ENCODE assay signal across 1 cellular context in the genomic region with DNA sequence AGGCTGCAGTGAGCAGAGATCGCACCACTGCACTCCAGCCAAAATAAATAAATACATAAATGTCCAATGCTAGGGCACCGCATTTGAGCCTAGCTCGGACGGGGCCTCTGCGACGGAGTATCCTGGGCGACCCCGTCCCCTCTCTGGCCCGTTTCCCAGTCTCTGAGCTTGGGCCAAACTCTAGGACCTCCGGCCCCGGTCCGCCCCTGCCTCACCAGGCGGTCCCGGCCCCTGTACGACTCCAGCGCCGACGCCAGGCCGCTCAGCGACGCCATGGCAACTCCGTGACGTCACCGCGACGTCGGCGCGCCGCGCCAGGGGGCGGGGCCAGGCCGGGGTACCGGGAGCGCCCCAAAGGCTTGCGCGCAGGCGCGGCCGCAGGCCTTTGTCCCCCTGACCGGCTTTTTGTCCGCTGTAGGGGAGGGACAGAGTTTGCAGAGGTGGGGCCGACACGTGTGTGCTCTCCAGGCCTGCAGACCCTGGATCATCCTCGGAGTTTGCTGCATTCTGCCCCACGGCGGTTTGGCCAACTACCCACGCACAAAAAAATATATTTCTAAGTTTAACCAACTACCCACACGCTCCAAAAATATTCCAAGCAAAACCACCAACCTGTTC.
TF ChIP-seq lines count a peak whose summit lies in the region.

PEX11G (minus strand) TSS at position 300 of the 618 bp plus-strand sequence; CDS start at position 275, 25 bp downstream.

TF ChIP-seq in HEK293, 187 proteins besides CTCF, POLR2A, EP300 and RAD21 (continued from another document and continues in another):
- peak; percentile 49 for TF ChIP-seq PATZ1 (tag by site-specific recombination; IDR thresholded peaks at IDR 0.05)
- peak; percentile 46; the same call in 1 of the 2 replicates for TF ChIP-seq ZIC2 (tag by site-specific recombination; IDR thresholded peaks at IDR 0.05)
- TF ChIP-seq ZNF155 (tag by site-specific recombination; IDR thresholded peaks at IDR 0.05), result no peak
- TF ChIP-seq EGR2 (tag by site-specific recombination; IDR thresholded peaks at IDR 0.05; ENCODE audit: low read depth), result peak; percentile 23; the same call in 1 of the 2 replicates
- peak; percentile 40 for TF ChIP-seq KLF1 (tag by site-specific recombination; IDR thresholded peaks at IDR 0.05)
- peak; percentile 82 for TF ChIP-seq ZBTB6 (tag by site-specific recombination; IDR thresholded peaks at IDR 0.05)
- no peak for TF ChIP-seq ZNF354C (tag by site-specific recombination; IDR thresholded peaks at IDR 0.05; ENCODE audit: borderline replicate concordance, low read depth)
- TF ChIP-seq ATF2 (tag by site-specific recombination; IDR thresholded peaks at IDR 0.05; ENCODE audit: low read depth), result peak; percentile 96
- no peak for TF ChIP-seq ZNF544 (tag by site-specific recombination; IDR thresholded peaks at IDR 0.05)
- no peak for TF ChIP-seq ZNF138 (tag by site-specific recombination; IDR thresholded peaks at IDR 0.05; ENCODE audit: borderline replicate concordance)
- TF ChIP-seq, protein P1, sequence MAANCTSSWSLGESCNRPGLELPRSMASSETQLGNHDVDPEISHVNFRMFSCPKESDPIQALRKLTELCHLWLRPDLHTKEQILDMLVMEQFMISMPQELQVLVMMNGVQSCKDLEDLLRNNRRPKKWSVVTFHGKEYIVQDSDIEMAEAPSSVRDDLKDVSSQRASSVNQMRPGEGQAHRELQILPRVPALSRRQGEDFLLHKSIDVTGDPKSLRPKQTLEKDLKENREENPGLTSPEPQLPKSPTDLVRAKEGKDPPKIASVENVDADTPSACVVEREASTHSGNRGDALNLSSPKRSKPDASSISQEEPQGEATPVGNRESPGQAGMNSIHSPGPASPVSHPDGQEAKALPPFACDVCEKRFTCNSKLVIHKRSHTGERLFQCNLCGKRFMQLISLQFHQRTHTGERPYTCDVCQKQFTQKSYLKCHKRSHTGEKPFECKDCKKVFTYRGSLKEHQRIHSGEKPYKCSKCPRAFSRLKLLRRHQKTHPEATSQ (tag by site-specific recombination; IDR thresholded peaks at IDR 0.05), result no peak
- TF ChIP-seq ZNF658 (tag by site-specific recombination; IDR thresholded peaks at IDR 0.05), result no peak
- peak; percentile 46; the same call in 1 of the 2 replicates for TF ChIP-seq KLF8 (tag by site-specific recombination; IDR thresholded peaks at IDR 0.05)
- TF ChIP-seq, protein P2, sequence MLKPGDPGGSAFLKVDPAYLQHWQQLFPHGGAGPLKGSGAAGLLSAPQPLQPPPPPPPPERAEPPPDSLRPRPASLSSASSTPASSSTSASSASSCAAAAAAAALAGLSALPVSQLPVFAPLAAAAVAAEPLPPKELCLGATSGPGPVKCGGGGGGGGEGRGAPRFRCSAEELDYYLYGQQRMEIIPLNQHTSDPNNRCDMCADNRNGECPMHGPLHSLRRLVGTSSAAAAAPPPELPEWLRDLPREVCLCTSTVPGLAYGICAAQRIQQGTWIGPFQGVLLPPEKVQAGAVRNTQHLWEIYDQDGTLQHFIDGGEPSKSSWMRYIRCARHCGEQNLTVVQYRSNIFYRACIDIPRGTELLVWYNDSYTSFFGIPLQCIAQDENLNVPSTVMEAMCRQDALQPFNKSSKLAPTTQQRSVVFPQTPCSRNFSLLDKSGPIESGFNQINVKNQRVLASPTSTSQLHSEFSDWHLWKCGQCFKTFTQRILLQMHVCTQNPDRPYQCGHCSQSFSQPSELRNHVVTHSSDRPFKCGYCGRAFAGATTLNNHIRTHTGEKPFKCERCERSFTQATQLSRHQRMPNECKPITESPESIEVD (tag by site-specific recombination; IDR thresholded peaks at IDR 0.05), result no peak
- TF ChIP-seq GLIS1 (tag by site-specific recombination; IDR thresholded peaks at IDR 0.05), result peak; percentile 70
- no peak for TF ChIP-seq ZNF24 (tag by site-specific recombination; IDR thresholded peaks at IDR 0.05)
- no peak for TF ChIP-seq OVOL3 (tag by site-specific recombination; IDR thresholded peaks at IDR 0.05)
- 0 out of 2 replicates have a peak, but pooled peaks have one; percentile 9 for TF ChIP-seq ZNF623 (tag by site-specific recombination; IDR thresholded peaks at IDR 0.05)
- peak; percentile 72 for TF ChIP-seq YY1 (tag by site-specific recombination; IDR thresholded peaks at IDR 0.05)
- no peak for TF ChIP-seq PRDM1 (tag by site-specific recombination; IDR thresholded peaks at IDR 0.05)
- TF ChIP-seq ZNF433 (tag by site-specific recombination; IDR thresholded peaks at IDR 0.05; ENCODE audit: low read depth), result no peak
- TF ChIP-seq SP3 (tag by site-specific recombination; IDR thresholded peaks at IDR 0.05), result peak; percentile 51
- TF ChIP-seq, protein P3, sequence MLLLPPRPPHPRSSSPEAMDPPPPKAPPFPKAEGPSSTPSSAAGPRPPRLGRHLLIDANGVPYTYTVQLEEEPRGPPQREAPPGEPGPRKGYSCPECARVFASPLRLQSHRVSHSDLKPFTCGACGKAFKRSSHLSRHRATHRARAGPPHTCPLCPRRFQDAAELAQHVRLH (tag by site-specific recombination; IDR thresholded peaks at IDR 0.05), result no peak
- 0 out of 2 replicates have a peak, but pooled peaks have one; percentile 34 for TF ChIP-seq YY2 (tag by site-specific recombination; IDR thresholded peaks at IDR 0.05)
- TF ChIP-seq ZFHX2 (tag by site-specific recombination; conservative IDR thresholded peaks at IDR 0.05), result peak; percentile 23
- TF ChIP-seq ZNF394 (tag by site-specific recombination; IDR thresholded peaks at IDR 0.05; ENCODE audit: borderline replicate concordance), result peak; percentile 26; the same call in 1 of the 2 replicates
- peak; percentile 34; the same call in 1 of the 2 replicates for TF ChIP-seq ZNF561 (tag by site-specific recombination; IDR thresholded peaks at IDR 0.05; ENCODE audit: borderline replicate concordance)
- TF ChIP-seq KLF9 (tag by site-specific recombination; IDR thresholded peaks at IDR 0.05; ENCODE audit: low read depth), result peak; percentile 54
- TF ChIP-seq ZNF664 (tag by site-specific recombination; IDR thresholded peaks at IDR 0.05), result no peak
- TF ChIP-seq SALL2 (tag by site-specific recombination; IDR thresholded peaks at IDR 0.05; ENCODE audit: borderline replicate concordance), result no peak
- no peak; the same call in 1 of the 2 replicates for TF ChIP-seq ZFP69B (tag by site-specific recombination; IDR thresholded peaks at IDR 0.05)
- no peak for TF ChIP-seq ZNF221 (tag by site-specific recombination; IDR thresholded peaks at IDR 0.05; ENCODE audit: borderline replicate concordance)
- no peak for TF ChIP-seq ZNF621 (tag by site-specific recombination; IDR thresholded peaks at IDR 0.05)
- no peak for TF ChIP-seq MYNN (tag by site-specific recombination; IDR thresholded peaks at IDR 0.05; ENCODE audit: borderline replicate concordance)
- no peak; the same call in 1 of the 2 replicates for TF ChIP-seq SCRT2 (tag by site-specific recombination; IDR thresholded peaks at IDR 0.05)
- TF ChIP-seq WT1 (tag by site-specific recombination; IDR thresholded peaks at IDR 0.05), result no peak
- peak; percentile 53; the same call in 1 of the 2 replicates for TF ChIP-seq ZNF843 (tag by site-specific recombination; IDR thresholded peaks at IDR 0.05)
- no peak for TF ChIP-seq BCL6B (tag by site-specific recombination; IDR thresholded peaks at IDR 0.05)
- TF ChIP-seq ZNF654 (tag by site-specific recombination; IDR thresholded peaks at IDR 0.05; ENCODE audit: low read depth), result no peak
- TF ChIP-seq, protein P4, sequence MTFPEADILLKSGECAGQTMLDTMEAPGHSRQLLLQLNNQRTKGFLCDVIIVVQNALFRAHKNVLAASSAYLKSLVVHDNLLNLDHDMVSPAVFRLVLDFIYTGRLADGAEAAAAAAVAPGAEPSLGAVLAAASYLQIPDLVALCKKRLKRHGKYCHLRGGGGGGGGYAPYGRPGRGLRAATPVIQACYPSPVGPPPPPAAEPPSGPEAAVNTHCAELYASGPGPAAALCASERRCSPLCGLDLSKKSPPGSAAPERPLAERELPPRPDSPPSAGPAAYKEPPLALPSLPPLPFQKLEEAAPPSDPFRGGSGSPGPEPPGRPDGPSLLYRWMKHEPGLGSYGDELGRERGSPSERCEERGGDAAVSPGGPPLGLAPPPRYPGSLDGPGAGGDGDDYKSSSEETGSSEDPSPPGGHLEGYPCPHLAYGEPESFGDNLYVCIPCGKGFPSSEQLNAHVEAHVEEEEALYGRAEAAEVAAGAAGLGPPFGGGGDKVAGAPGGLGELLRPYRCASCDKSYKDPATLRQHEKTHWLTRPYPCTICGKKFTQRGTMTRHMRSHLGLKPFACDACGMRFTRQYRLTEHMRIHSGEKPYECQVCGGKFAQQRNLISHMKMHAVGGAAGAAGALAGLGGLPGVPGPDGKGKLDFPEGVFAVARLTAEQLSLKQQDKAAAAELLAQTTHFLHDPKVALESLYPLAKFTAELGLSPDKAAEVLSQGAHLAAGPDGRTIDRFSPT (tag by site-specific recombination; IDR thresholded peaks at IDR 0.05), result peak; percentile 18; the same call in 1 of the 2 replicates
- no peak for TF ChIP-seq ZNF785 (tag by site-specific recombination; IDR thresholded peaks at IDR 0.05)
- TF ChIP-seq, protein P5, sequence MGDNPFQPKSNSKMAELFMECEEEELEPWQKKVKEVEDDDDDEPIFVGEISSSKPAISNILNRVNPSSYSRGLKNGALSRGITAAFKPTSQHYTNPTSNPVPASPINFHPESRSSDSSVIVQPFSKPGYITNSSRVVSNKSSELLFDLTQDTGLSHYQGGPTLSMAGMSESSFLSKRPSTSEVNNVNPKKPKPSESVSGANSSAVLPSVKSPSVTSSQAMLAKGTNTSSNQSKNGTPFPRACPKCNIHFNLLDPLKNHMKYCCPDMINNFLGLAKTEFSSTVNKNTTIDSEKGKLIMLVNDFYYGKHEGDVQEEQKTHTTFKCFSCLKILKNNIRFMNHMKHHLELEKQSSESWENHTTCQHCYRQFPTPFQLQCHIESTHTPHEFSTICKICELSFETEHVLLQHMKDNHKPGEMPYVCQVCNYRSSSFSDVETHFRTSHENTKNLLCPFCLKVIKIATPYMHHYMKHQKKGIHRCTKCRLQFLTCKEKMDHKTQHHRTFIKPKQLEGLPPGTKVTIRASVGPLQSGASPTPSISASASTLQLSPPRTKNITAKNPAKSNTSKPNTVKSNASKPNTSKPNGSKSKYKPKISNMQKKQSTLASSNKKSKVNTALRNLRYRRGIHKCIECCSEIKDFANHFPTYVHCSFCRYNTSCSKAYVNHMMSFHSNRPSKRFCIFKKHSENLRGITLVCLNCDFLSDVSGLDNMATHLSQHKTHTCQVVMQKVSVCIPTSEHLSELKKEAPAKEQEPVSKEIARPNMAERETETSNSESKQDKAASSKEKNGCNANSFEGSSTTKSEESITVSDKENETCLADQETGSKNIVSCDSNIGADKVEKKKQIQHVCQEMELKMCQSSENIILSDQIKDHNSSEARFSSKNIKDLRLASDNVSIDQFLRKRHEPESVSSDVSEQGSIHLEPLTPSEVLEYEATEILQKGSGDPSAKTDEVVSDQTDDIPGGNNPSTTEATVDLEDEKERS (tag by site-specific recombination; IDR thresholded peaks at IDR 0.05), result no peak
